16 cellular contexts compared by ENCODE assay signal in the genomic region with DNA sequence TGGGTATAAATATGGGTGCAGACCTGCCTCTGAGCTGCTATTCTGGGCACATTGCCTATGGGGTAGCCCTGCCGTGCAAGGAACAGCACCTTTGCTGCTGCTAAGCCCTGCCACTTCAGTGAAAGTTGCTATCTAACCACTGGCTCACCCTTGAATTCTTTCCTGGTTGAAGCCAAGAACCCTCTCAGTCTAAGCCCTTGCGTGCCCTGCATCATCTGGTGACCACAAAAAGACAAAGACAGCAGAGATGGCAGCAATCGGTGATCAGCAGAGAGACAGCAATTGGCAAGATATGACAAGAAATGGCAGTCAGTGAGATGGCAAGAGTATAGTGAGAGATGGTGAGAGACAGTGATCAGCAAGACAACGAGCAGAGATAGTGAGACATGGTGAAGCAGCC.
A peak's percentile ranks its signal among the peaks of the same experiment; 100 is the strongest.
DNase-seq lines count a peak whose midpoint lies in the region; ATAC-seq and TF ChIP-seq lines count a peak whose summit lies in the region.
"Had no signal": no experiment of that assay in that cellular context is flagged by ENCODE, and none has a peak within 500 bp of the region (broad histone marks: within the 10 kb centered on the region; RNA-seq: fewer than 3 reads in every experiment).

No MANE protein-coding gene starts in this region.

- H3K9me3 ChIP-seq in BLaER1, result peaks cover 20% of the 10 kb centered on the region

- no peaks in the 10 kb centered on the region for H3K4me1 Mint-ChIP-seq in chondrocyte (ENCODE audit: low read depth)

- H3K4me1 ChIP-seq in BLaER1, result peaks cover 82% of the 10 kb centered on the region

- no peak overlapping the region for H3K9ac ChIP-seq in BLaER1
- H3K9ac ChIP-seq: BLaER1 treated with 17β-estradiol and CSF1 and Interleukin-3, amounts not matched to agents 10 nM and 100 nM had no signal

- H3K4me3 ChIP-seq in BLaER1, result no peak overlapping the region; the same call in 1 of the 2 replicates
- H3K4me3 ChIP-seq: BLaER1 treated with 17β-estradiol and CSF1 and Interleukin-3, amounts not matched to agents 10 nM and 100 nM had no signal

- 0 out of 2 replicates have a peak, but pooled peaks cover 6% of the 10 kb centered on the region for H3K36me3 ChIP-seq in BLaER1
- H3K36me3 ChIP-seq: BLaER1 treated with 17β-estradiol and CSF1 and Interleukin-3, amounts not matched to agents 10 nM and 100 nM had no signal

- H3K27me3 Mint-ChIP-seq in chondrocyte (ENCODE audit: low read depth), result peaks cover 17% of the 10 kb centered on the region

- H3K36me3 Mint-ChIP-seq in chondrocyte (ENCODE audit: low read depth), result no peaks in the 10 kb centered on the region
- H3K36me3 Mint-ChIP-seq: CD8-positive, alpha-beta T cell had no signal

- H3K9me3 Mint-ChIP-seq in chondrocyte (ENCODE audit: low read depth), result no peaks in the 10 kb centered on the region
- H3K9me3 Mint-ChIP-seq: CD8-positive, alpha-beta T cell; H9 had no signal

- TF ChIP-seq CTCF in chondrocyte (IDR thresholded peaks at IDR 0.05), result no peak

- DNase-seq in activated CD8-positive, alpha-beta memory T cell treated with anti-CD3 and anti-CD28 coated beads, Interleukin-2, amount 50 U/mL, for 48 hours, result peak; percentile 17
- DNase-seq in activated CD8-positive, alpha-beta memory T cell treated with anti-CD3 and anti-CD28 coated beads, Interleukin-2, amount 50 U/mL, for 4 hours, result no peak
- peak; percentile 8 for DNase-seq in chondrocyte (ENCODE audit: low spot score)
- peak; percentile 27 for DNase-seq in left lobe of liver (ENCODE audit: low spot score)
- DNase-seq in NCI-H748 (lab: John Stamatoyannopoulos, UW; ENCODE audit: unreplicated experiment), result no peak
- DNase-seq in amniotic stem cell (lab: John Stamatoyannopoulos, UW), result no peak
- DNase-seq: 8988T, Calu3, DMS79 treated with DMSO at 0.1 percent for 48 hours, GF-D8, H9 had no signal

- H3K4me3 Mint-ChIP-seq in chondrocyte (ENCODE audit: unreplicated experiment), result no peak overlapping the region
- H3K4me3 Mint-ChIP-seq: CD8-positive, alpha-beta T cell; H9 had no signal

- no peak for ATAC-seq in left lobe of liver
- ATAC-seq in HG03097 (IDR thresholded peaks at IDR 0.05; ENCODE audit: low FRiP score, unreplicated experiment), result no peak
- ATAC-seq: CD8-positive, alpha-beta T cell; HepG2 had no signal

- H4K20me1 ChIP-seq in BLaER1, result no peaks in the 10 kb centered on the region
- H4K20me1 ChIP-seq: BLaER1 treated with 17β-estradiol and CSF1 and Interleukin-3, amounts not matched to agents 10 nM and 100 nM had no signal

- H3K27ac Mint-ChIP-seq in chondrocyte (ENCODE audit: unreplicated experiment), result no peak overlapping the region
- H3K27ac Mint-ChIP-seq: H9 had no signal

- peak overlapping the region; percentile 84 for H3K4me2 ChIP-seq in BLaER1

- H3K27ac ChIP-seq in BLaER1, result peak overlapping the region; percentile 80; the same call in 1 of the 2 replicates

- H3K27me3 ChIP-seq in BLaER1, result no peaks in the 10 kb centered on the region
- H3K27me3 ChIP-seq: BLaER1 treated with 17β-estradiol and CSF1 and Interleukin-3, amounts not matched to agents 10 nM and 100 nM had no signal

Comparison
In these comparisons a context has a peak if more than half of its experiments do, and no peak if none do; other contexts are left out.
1. DNase-seq: peak in activated CD8-positive, alpha-beta memory T cell treated with anti-CD3 and anti-CD28 coated beads, Interleukin-2, amount 50 U/mL, for 48 hours (single experiment), chondrocyte (single experiment) and left lobe of liver (single experiment); none in activated CD8-positive, alpha-beta memory T cell treated with anti-CD3 and anti-CD28 coated beads, Interleukin-2, amount 50 U/mL, for 4 hours (single experiment), NCI-H748 (single experiment) and amniotic stem cell (single experiment).